ENCODE assay signal across 22 cellular contexts in the genomic region with DNA sequence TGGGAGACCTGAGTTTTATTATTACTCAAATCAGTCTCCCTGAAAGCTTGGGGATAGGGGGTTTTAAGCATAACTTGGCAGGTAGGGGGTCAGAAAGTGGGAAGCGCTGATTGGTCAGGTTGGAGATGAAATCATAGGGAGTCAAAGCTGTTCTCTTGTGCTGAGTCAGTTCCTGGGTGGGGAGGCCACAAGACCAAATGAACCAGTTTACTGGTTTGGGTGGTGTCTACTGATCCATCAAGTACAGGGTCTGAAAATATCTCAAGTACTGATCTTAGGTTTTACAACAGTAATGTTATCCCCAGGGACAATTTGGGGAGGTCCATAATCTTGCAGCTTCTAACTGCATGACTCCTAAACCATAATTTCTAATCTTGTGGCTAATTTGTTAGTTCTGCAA. TPM values are rescaled to one million over a fixed set of nuclear protein-coding genes. Genes with fewer than 3 reads are reported as not detected.
A peak's percentile ranks its signal among the peaks of the same experiment; 100 is the strongest.
DNase-seq lines count a peak whose midpoint lies in the region; ATAC-seq, FAIRE-seq and TF ChIP-seq lines count a peak whose summit lies in the region.
"Had no signal": no experiment of that assay in that cellular context is flagged by ENCODE, and none has a peak within 500 bp of the region (broad histone marks: within the 10 kb centered on the region; RNA-seq: fewer than 3 reads in every experiment).

No MANE protein-coding gene starts in this region.

- H2AFZ ChIP-seq in mesenchymal stem cell (ENCODE audit: low read depth, low read length) = no peak overlapping the region

- 96% methylated on average over 1 of the region's 1 CpG for WGBS in mesenchymal stem cell

- no peaks in the 10 kb centered on the region for H3K79me1 ChIP-seq in mesenchymal stem cell (replicated peaks; ENCODE audit: low read length, poor library complexity, severe bottlenecking)

- H3K27me3 ChIP-seq in bronchial epithelial cell (ENCODE audit: control insufficient read depth, insufficient read depth, low read length) (no peaks in the 10 kb centered on the region), mesenchymal stem cell (ENCODE audit: control insufficient read depth in 1 of 2, insufficient read depth in 1 of 2, low read length in 2 of 2) (peaks cover 27 to 53% of the 10 kb centered on the region in 2 experiments)

- H3K4ac ChIP-seq in mesenchymal stem cell (ENCODE audit: low read depth in 1 of 2, low read length in 2 of 2) = no peak overlapping the region

- no peak overlapping the region for H4K91ac ChIP-seq in mesenchymal stem cell (ENCODE audit: low read length)

- no peak for ATAC-seq in HG02588 (IDR thresholded peaks at IDR 0.05; ENCODE audit: unreplicated experiment)
- ATAC-seq: gastroesophageal sphincter, left lung had no signal

- H3K4me3 ChIP-seq in SK-N-MC = no peak overlapping the region
- no peak overlapping the region for H3K4me3 ChIP-seq in bronchial epithelial cell (ENCODE audit: low read depth, low read length)
- H3K4me3 ChIP-seq in mesenchymal stem cell (ENCODE audit: insufficient read depth in 1 of 2, low read depth in 1 of 2, low read length in 2 of 2) = no peak overlapping the region
- H3K4me3 ChIP-seq: gastroesophageal sphincter, left lung, uterus had no signal

- no peak overlapping the region for H3K18ac ChIP-seq in mesenchymal stem cell (ENCODE audit: low read depth in 1 of 2, low read length in 2 of 2)

- H2BK15ac ChIP-seq in mesenchymal stem cell (ENCODE audit: low read depth, poor library complexity, severe bottlenecking) = no peak overlapping the region

- H3K4me2 ChIP-seq in mesenchymal stem cell (ENCODE audit: low read length, poor library complexity, severe bottlenecking) = no peak overlapping the region

- no peak overlapping the region for H2BK5ac ChIP-seq in mesenchymal stem cell (ENCODE audit: low read depth, low read length, poor library complexity, severe bottlenecking)

- H2BK12ac ChIP-seq in mesenchymal stem cell (ENCODE audit: low read length in 2 of 2) = no peak overlapping the region

- FAIRE-seq in bronchial epithelial cell (lab: Jason Lieb, UNC) = no peak
- FAIRE-seq: GM19239 had no signal

- no peak overlapping the region for H3K9ac ChIP-seq in SK-N-MC (ENCODE audit: insufficient read length)
- H3K9ac ChIP-seq in mesenchymal stem cell (ENCODE audit: low read length) = no peak overlapping the region

- H2BK120ac ChIP-seq in mesenchymal stem cell (ENCODE audit: low read depth, low read length) = no peak overlapping the region

- no peak overlapping the region for H4K8ac ChIP-seq in mesenchymal stem cell (ENCODE audit: low read length)

- no peak overlapping the region for H2AK5ac ChIP-seq in mesenchymal stem cell (ENCODE audit: low read length, severe bottlenecking)

- H3K27ac ChIP-seq in SK-N-MC (peak overlapping the region; percentile 19; the same call in 1 of the 2 replicates), mesenchymal stem cell (ENCODE audit: low read length, poor library complexity, severe bottlenecking) (no peak overlapping the region)
- H3K27ac ChIP-seq: gastroesophageal sphincter, left lung, uterus, VCaP had no signal

- no peak overlapping the region for H3K14ac ChIP-seq in mesenchymal stem cell (ENCODE audit: low read length in 2 of 2)

- H3K36me3 ChIP-seq in SK-N-MC (ENCODE audit: insufficient read depth, low read length) = no peaks in the 10 kb centered on the region
- H3K36me3 ChIP-seq in bronchial epithelial cell (ENCODE audit: control insufficient read depth, insufficient read depth, low read length) = no peaks in the 10 kb centered on the region
- H3K36me3 ChIP-seq in mesenchymal stem cell (ENCODE audit: control insufficient read depth in 1 of 2, insufficient read depth in 2 of 2, low read depth in 1 of 2, low read length in 2 of 2) = no peaks in the 10 kb centered on the region
- H3K36me3 ChIP-seq: gastroesophageal sphincter, left lung, uterus had no signal

- no peaks in the 10 kb centered on the region for H3K4me1 ChIP-seq in mesenchymal stem cell (ENCODE audit: control insufficient read depth, insufficient read depth, low read depth, low read length)
- H3K4me1 ChIP-seq: gastroesophageal sphincter, left lung, uterus had no signal

- peak; percentile 18 for DNase-seq in stimulated activated CD4-positive, alpha-beta T cell treated with anti-CD3 and anti-CD28 coated beads, Interleukin-1b, Interleukin-23, amount 100 ng/mL, for 48 hours
- no peak for DNase-seq in stimulated activated CD4-positive, alpha-beta T cell treated with anti-CD3 and anti-CD28 coated beads, Interleukin-2, amount 100 ng/mL, for 24 hours
- DNase-seq in SK-N-MC (ENCODE audit: low read depth, low spot score) = no peak
- DNase-seq in bronchial epithelial cell (ENCODE audit: low read depth) = peak; percentile 43
- DNase-seq in mesenchymal stem cell = no peak
- DNase-seq in NK-92 treated with Interleukin-12 subunit alpha and Interleukin-12 subunit beta, amount 100 ng/mL, for 24 hours (lab: John Stamatoyannopoulos, UW) = no peak
- DNase-seq: activated CD8-positive, alpha-beta memory T cell treated with anti-CD3 and anti-CD28 coated beads, Interleukin-2, amount 50 U/mL, for 4 hours; caudate nucleus; H7; KBM-7; left lung; NCI-H1048; NCI-H2029 treated with DMSO at 0.1 percent for 48 hours; occipital lobe; uterus had no signal

- no peaks in the 10 kb centered on the region for H3K9me3 ChIP-seq in SK-N-MC (ENCODE audit: low read depth, low read length)
- H3K9me3 ChIP-seq in mesenchymal stem cell (ENCODE audit: control insufficient read depth, low read length) = no peaks in the 10 kb centered on the region
- H3K9me3 ChIP-seq: gastroesophageal sphincter, left lung, uterus had no signal

- TF ChIP-seq CTCF in bronchial epithelial cell (IDR thresholded peaks at IDR 0.05; ENCODE audit: insufficient read depth, low read length, severe bottlenecking) = no peak

- H3K23ac ChIP-seq in mesenchymal stem cell (ENCODE audit: low read length in 2 of 2) = no peak overlapping the region

RNA-seq across cellular contexts. Expression of a gene that starts 17.8 kb away (rescaled TPM):
- not detected in 2 replicates for total RNA-seq in bronchial epithelial cell
- not detected for polyA plus RNA-seq in mesenchymal stem cell (2013, experiment 1 of 2)
- polyA plus RNA-seq in mesenchymal stem cell (2013, experiment 2 of 2) = not detected
- total RNA-seq: gastroesophageal sphincter, H7, left lung, NCI-H460, occipital lobe, subcutaneous adipose tissue, uterus had no signal
- polyA plus RNA-seq: esophagus had no signal

Comparison
In these comparisons a context has a peak if more than half of its experiments do, and no peak if none do; other contexts are left out.
1. DNase-seq: peak in stimulated activated CD4-positive, alpha-beta T cell treated with anti-CD3 and anti-CD28 coated beads, Interleukin-1b, Interleukin-23, amount 100 ng/mL, for 48 hours (single experiment) and bronchial epithelial cell (single experiment); none in stimulated activated CD4-positive, alpha-beta T cell treated with anti-CD3 and anti-CD28 coated beads, Interleukin-2, amount 100 ng/mL, for 24 hours (0 of 2), SK-N-MC (single experiment), mesenchymal stem cell (single experiment) and NK-92 treated with Interleukin-12 subunit alpha and Interleukin-12 subunit beta, amount 100 ng/mL, for 24 hours (single experiment).